Comparison of ENCODE assay signal across 6 cellular contexts in genomic region chr4:49126858-49127257, GRCh38.
DNase-seq lines count a peak whose midpoint lies in the region; ATAC-seq, FAIRE-seq and TF ChIP-seq lines count a peak whose summit lies in the region.
"Not testable (repeated sequence)": the region's sequence is repeated elsewhere in the genome, so short reads cannot be mapped to it uniquely, and the experiment has no call there.

No MANE protein-coding gene starts in this region.

- not testable (repeated sequence) for TF ChIP-seq EP300 in gastroesophageal sphincter (IDR thresholded peaks at IDR 0.05); upper lobe of left lung (IDR thresholded peaks at IDR 0.05)

- TF ChIP-seq CTCF in gastroesophageal sphincter (IDR thresholded peaks at IDR 0.05); lower lobe of right lung (IDR thresholded peaks at IDR 0.05); pancreas (IDR thresholded peaks at IDR 0.05); upper lobe of left lung (IDR thresholded peaks at IDR 0.05): not testable (repeated sequence)

- not testable (repeated sequence) for H3K9me3 ChIP-seq in gastroesophageal sphincter, lower lobe of right lung, pancreas, upper lobe of left lung

- not testable (repeated sequence) for H3K4me3 ChIP-seq in gastroesophageal sphincter, lower lobe of right lung, pancreas, upper lobe of left lung

- not testable (repeated sequence) for H3K36me3 ChIP-seq in gastroesophageal sphincter, lower lobe of right lung, pancreas, upper lobe of left lung

- not testable (repeated sequence) for TF ChIP-seq POLR2A in gastroesophageal sphincter (IDR thresholded peaks at IDR 0.05); upper lobe of left lung (IDR thresholded peaks at IDR 0.05)

- intact Hi-C loops in left ventricle myocardium superior (cut with micrococcal nuclease); lower lobe of right lung (cut with DNase I); pancreas (cut with DNase I): not testable (repeated sequence)

- H3K27me3 ChIP-seq in gastroesophageal sphincter; lower lobe of right lung (ENCODE audit: low read depth); pancreas; upper lobe of left lung: not testable (repeated sequence)

- DNase-seq in left ventricle myocardium superior, lower lobe of right lung, pancreas, upper lobe of left lung: not testable (repeated sequence)

- no CpG with 5 or more reads among the region's 5 CpGs for whole genome bisulfite sequencing in gastroesophageal sphincter (ENCODE audit: low coverage in 1 of 2), 2 donors
- WGBS in pancreas, 2 donors, result no CpG with 5 or more reads among the region's 5 CpGs
- 80% methylated on average over 1 of the region's 5 CpGs; no CpG with 5 or more reads in 1 of the 2 donors for WGBS in upper lobe of left lung, 2 donors

- FAIRE-seq in pancreas (lab: Jason Lieb, UNC), result not testable (repeated sequence)

- not testable (repeated sequence) for H3K4me1 ChIP-seq in gastroesophageal sphincter, lower lobe of right lung, pancreas, upper lobe of left lung

- ATAC-seq in HG03097 (IDR thresholded peaks at IDR 0.05; ENCODE audit: low FRiP score, unreplicated experiment) (peak; percentile 25), gastroesophageal sphincter (peak; percentile 41), left ventricle myocardium superior (peak; percentile 35), lower lobe of right lung (peak; percentile 53 to 61), pancreas (peak in 3 of 4 donors; percentile 19 to 59 (median 47)), upper lobe of left lung (ENCODE audit: low FRiP score in 2 of 2) (peak; percentile 44 to 76)

- H3K27ac ChIP-seq in gastroesophageal sphincter, lower lobe of right lung, pancreas, upper lobe of left lung: not testable (repeated sequence)
